In the genomic region with DNA sequence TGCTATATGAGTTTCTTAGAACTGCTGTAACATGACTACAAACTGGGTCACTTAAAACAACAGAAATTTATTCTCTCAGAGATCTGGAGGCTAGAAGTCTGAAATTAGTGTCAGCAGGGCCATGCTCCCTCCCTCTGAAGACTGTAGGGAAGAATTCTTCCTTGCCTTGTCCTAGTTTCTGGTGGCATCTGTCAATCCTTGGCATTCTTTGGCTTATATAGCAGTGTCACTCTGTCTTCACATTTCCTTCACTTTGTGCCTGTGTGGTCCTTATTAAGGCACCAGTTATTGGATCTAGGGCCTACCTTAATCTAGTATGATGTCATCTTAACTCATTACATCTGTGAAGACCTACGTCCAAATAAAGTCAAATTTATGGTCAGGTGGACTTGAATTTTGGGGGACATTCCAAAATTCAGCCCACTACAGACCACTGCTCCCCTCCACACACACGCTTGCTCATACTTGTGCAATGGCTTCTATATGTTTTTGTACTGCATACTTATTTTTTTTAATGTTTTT, we compare ENCODE assay signal across 24 cellular contexts. TPM values are rescaled to one million over a fixed set of nuclear protein-coding genes. Genes with fewer than 3 reads are reported as not detected.
DNase-seq lines count a peak whose midpoint lies in the region; ATAC-seq and TF ChIP-seq lines count a peak whose summit lies in the region.
"Had no signal": no experiment of that assay in that cellular context is flagged by ENCODE, and none has a peak within 500 bp of the region (broad histone marks: within the 10 kb centered on the region; RNA-seq: fewer than 3 reads in every experiment).

No MANE protein-coding gene starts in this region.

- no peak for DNase-seq in activated T-cell treated with anti-CD3 and anti-CD28 coated beads, Interleukin-2, amount 50 U/mL, for 72 hours
- DNase-seq in activated T-cell treated with anti-CD3 and anti-CD28 coated beads, Interleukin-2, amount 50 U/mL, for 1 hour, result no peak
- DNase-seq in smooth muscle cell (lab: John Stamatoyannopoulos, UW; ENCODE audit: unreplicated experiment) (no peak), NCI-H345 (lab: John Stamatoyannopoulos, UW) (no peak)
- DNase-seq: activated CD4-positive, alpha-beta T cell treated with anti-CD3 and anti-CD28 coated beads, Interleukin-2, amount 50 U/mL, for 4 hours; activated naive CD4-positive, alpha-beta T cell; anterior cingulate cortex; central memory CD4-positive, alpha-beta T cell; EL; foreskin fibroblast; islet precursor cell; KG1; NCI-H146; NCI-H526; occipital lobe; upper lobe of right lung had no signal

- H3K4me1 Mint-ChIP-seq in activated T-cell treated with anti-CD3 and anti-CD28 coated beads, Interleukin-2, amount 50 U/mL, for 72 hours (ENCODE audit: low read depth), result peaks cover 56% of the 10 kb centered on the region

- no peaks in the 10 kb centered on the region for H3K9me2 ChIP-seq in Loucy (replicated peaks; ENCODE audit: low read depth, low read length)

- WGBS in smooth muscle cell (ENCODE audit: low lambda C conversion rate), result 88% methylated on average over 2 of the region's 2 CpGs

- peak in 1 of 2 donors; percentile 11 for ATAC-seq in activated T-cell treated with anti-CD3 and anti-CD28 coated beads, Interleukin-2, amount 50 U/mL, for 72 hours (replicated peaks in 1 of 2)
- ATAC-seq in esophagus mucosa, result peak; percentile 62
- no peak for ATAC-seq in HG02884 (IDR thresholded peaks at IDR 0.05; ENCODE audit: unreplicated experiment)
- ATAC-seq in HG03378 (IDR thresholded peaks at IDR 0.05; ENCODE audit: unreplicated experiment), result no peak
- ATAC-seq: GM23338, upper lobe of right lung had no signal

- no peak overlapping the region for H3K4me3 Mint-ChIP-seq in activated T-cell treated with anti-CD3 and anti-CD28 coated beads, Interleukin-2, amount 50 U/mL, for 72 hours
- H3K4me3 Mint-ChIP-seq: GM23338 had no signal

- H3K27me3 ChIP-seq in Loucy (ENCODE audit: insufficient read depth, low read length, poor library complexity, severe bottlenecking) (no peaks in the 10 kb centered on the region), smooth muscle cell (ENCODE audit: low read depth) (no peaks in the 10 kb centered on the region)
- H3K27me3 ChIP-seq: hepatocyte, SJSA1, upper lobe of right lung had no signal

- H2AFZ ChIP-seq in Loucy (ENCODE audit: low read length) (no peak overlapping the region), smooth muscle cell (ENCODE audit: low read depth) (no peak overlapping the region)
- H2AFZ ChIP-seq: GM23338, hepatocyte had no signal

- H3K9me3 Mint-ChIP-seq in activated T-cell treated with anti-CD3 and anti-CD28 coated beads, Interleukin-2, amount 50 U/mL, for 72 hours, result no peaks in the 10 kb centered on the region
- H3K9me3 Mint-ChIP-seq: GM23338 had no signal

- peak overlapping the region; percentile 29 for H3K27ac ChIP-seq in smooth muscle cell (ENCODE audit: low read depth)
- H3K27ac ChIP-seq: epithelial cell of prostate, hepatocyte, SJSA1, upper lobe of right lung had no signal

- peak overlapping the region; percentile 98 for H3K4me3 ChIP-seq in Loucy (ENCODE audit: low read length, poor library complexity, severe bottlenecking)
- H3K4me3 ChIP-seq in smooth muscle cell, result no peak overlapping the region
- H3K4me3 ChIP-seq: GM23338, hepatocyte, SJSA1, upper lobe of right lung had no signal

- H3K4me2 ChIP-seq in Loucy (ENCODE audit: low read depth, low read length, poor library complexity, severe bottlenecking) (peak overlapping the region; percentile 91), smooth muscle cell (no peak overlapping the region)
- H3K4me2 ChIP-seq: GM23338, hepatocyte had no signal

- no peak for TF ChIP-seq CTCF in Loucy (conservative IDR thresholded peaks at IDR 0.05; ENCODE audit: low read length)
- TF ChIP-seq CTCF in smooth muscle cell (IDR thresholded peaks at IDR 0.05; ENCODE audit: borderline replicate concordance, insufficient read depth, poor library complexity, severe bottlenecking), result no peak

- no peaks in the 10 kb centered on the region for H3K9me3 ChIP-seq in Loucy (ENCODE audit: insufficient read depth, low read depth, low read length)
- H3K9me3 ChIP-seq in smooth muscle cell (replicated peaks; ENCODE audit: low read depth), result no peaks in the 10 kb centered on the region
- H3K9me3 ChIP-seq: SJSA1, upper lobe of right lung had no signal

- peak overlapping the region; percentile 95 for H3K27ac Mint-ChIP-seq in activated T-cell treated with anti-CD3 and anti-CD28 coated beads, Interleukin-2, amount 50 U/mL, for 72 hours
- H3K27ac Mint-ChIP-seq: GM23338 had no signal

- H3K27me3 Mint-ChIP-seq in activated T-cell treated with anti-CD3 and anti-CD28 coated beads, Interleukin-2, amount 50 U/mL, for 72 hours (ENCODE audit: low read depth), result no peaks in the 10 kb centered on the region

- H3K9ac ChIP-seq in Loucy (ENCODE audit: low read depth, low read length, poor library complexity, severe bottlenecking) (no peak overlapping the region), smooth muscle cell (ENCODE audit: low read depth) (no peak overlapping the region)

- H3K36me3 ChIP-seq in Loucy (ENCODE audit: insufficient read depth, low read length), result peaks cover 32% of the 10 kb centered on the region; the same call in 1 of the 2 replicates
- H3K36me3 ChIP-seq in smooth muscle cell (ENCODE audit: low read depth), result peaks cover 13% of the 10 kb centered on the region

- H3K36me3 Mint-ChIP-seq in activated T-cell treated with anti-CD3 and anti-CD28 coated beads, Interleukin-2, amount 50 U/mL, for 72 hours (ENCODE audit: insufficient read depth in 2 of 2), result peaks cover under 1 to 8% of the 10 kb centered on the region in 2 donors

- peaks cover 53% of the 10 kb centered on the region for H3K4me1 ChIP-seq in Loucy (ENCODE audit: insufficient read depth, low read length, poor library complexity, severe bottlenecking)
- peaks cover 7% of the 10 kb centered on the region for H3K4me1 ChIP-seq in smooth muscle cell (ENCODE audit: low read depth)

- H3F3A ChIP-seq in Loucy (ENCODE audit: low read depth) (no peaks in the 10 kb centered on the region), smooth muscle cell (ENCODE audit: low read depth) (no peaks in the 10 kb centered on the region)

- peaks cover 91% of the 10 kb centered on the region for H3K79me2 ChIP-seq in Loucy (ENCODE audit: insufficient read depth, low read length)
- H3K79me2 ChIP-seq in smooth muscle cell (ENCODE audit: low read depth), result peaks cover 98% of the 10 kb centered on the region

- peaks cover 90% of the 10 kb centered on the region for H4K20me1 ChIP-seq in Loucy (ENCODE audit: insufficient read depth, low read length, poor library complexity, severe bottlenecking)
- peaks cover 96% of the 10 kb centered on the region for H4K20me1 ChIP-seq in smooth muscle cell (ENCODE audit: low read depth)

RNA-seq across cellular contexts. Expression of a gene that starts 7.6 kb away (rescaled TPM):
- 10 to 100 TPM; 71.8 to 76.0 TPM for total RNA-seq in activated T-cell treated with anti-CD3 and anti-CD28 coated beads, Interleukin-2, amount 50 U/mL, for 72 hours
- total RNA-seq in esophagus mucosa, result 37.2 TPM
- total RNA-seq in smooth muscle cell, result 57.1 and 93.8 TPM in 2 replicates
- 67.7 and 86.7 TPM in 2 replicates for polyA plus RNA-seq in smooth muscle cell
